Comparison of ENCODE assay signal across 8 cellular contexts in genomic region chr4:40897557-40898203, GRCh38.
DNase-seq lines count a peak whose midpoint lies in the region; ATAC-seq lines count a peak whose summit lies in the region.

No MANE protein-coding gene starts in this region.

- intact Hi-C loops in Right ventricle myocardium inferior (cut with DNase I) (loop anchor here (5.0 kb wide), 2 partner anchors 55 to 160 kb away; no protein-coding TSS in a partner anchor), cardiac septum (cut with DNase I) (loop anchor here (5.0 kb wide), 2 partner anchors 55 to 160 kb away; no protein-coding TSS in a partner anchor)

- H3K27ac Mint-ChIP-seq in activated CD8-positive, alpha-beta T cell treated with anti-CD3 and anti-CD28 coated beads, Interleukin-2, amount 10 ng/mL, durations not matched to agents 7 days and 5 days: peak overlapping the region; percentile 54

- no peaks in the 10 kb centered on the region for H3K9me3 Mint-ChIP-seq in activated CD8-positive, alpha-beta T cell treated with anti-CD3 and anti-CD28 coated beads, Interleukin-2, amount 10 ng/mL, durations not matched to agents 7 days and 5 days (ENCODE audit: insufficient read depth)

- ATAC-seq in Right ventricle myocardium inferior (peak; percentile 47), HG03175 (IDR thresholded peaks at IDR 0.05; ENCODE audit: unreplicated experiment) (peak; percentile 76)
- ATAC-seq in activated CD8-positive, alpha-beta T cell treated with anti-CD3 and anti-CD28 coated beads, Interleukin-2, amount 10 ng/mL, durations not matched to agents 7 days and 5 days: peak; percentile 76

- H3K36me3 ChIP-seq in effector memory CD4-positive, alpha-beta T cell (ENCODE audit: control insufficient read depth, insufficient read depth, low read length): no peaks in the 10 kb centered on the region

- POLR2A ChIA-PET in activated CD8-positive, alpha-beta T cell treated with anti-CD3 and anti-CD28 coated beads, Interleukin-2, amount 10 ng/mL, durations not matched to agents 7 days and 5 days (lab: Charles Lee): no interaction called here

- H3K9me3 ChIP-seq in effector memory CD4-positive, alpha-beta T cell (ENCODE audit: control insufficient read depth, low read length): no peaks in the 10 kb centered on the region

- no peak overlapping the region for H3K4me3 ChIP-seq in effector memory CD4-positive, alpha-beta T cell (ENCODE audit: insufficient read depth, low read depth, low read length, poor library complexity, severe bottlenecking)

- H3K4me3 Mint-ChIP-seq in activated CD8-positive, alpha-beta T cell treated with anti-CD3 and anti-CD28 coated beads, Interleukin-2, amount 10 ng/mL, durations not matched to agents 7 days and 5 days: peak overlapping the region; percentile 58

- H3K27ac ChIP-seq in effector memory CD4-positive, alpha-beta T cell (ENCODE audit: insufficient read depth, low read length, poor library complexity, severe bottlenecking): no peak overlapping the region

- no peaks in the 10 kb centered on the region for H3K36me3 Mint-ChIP-seq in activated CD8-positive, alpha-beta T cell treated with anti-CD3 and anti-CD28 coated beads, Interleukin-2, amount 10 ng/mL, durations not matched to agents 7 days and 5 days (ENCODE audit: low read depth)

- CTCF ChIA-PET in activated CD8-positive, alpha-beta T cell treated with anti-CD3 and anti-CD28 coated beads, Interleukin-2, amount 10 ng/mL, durations not matched to agents 7 days and 5 days (lab: Charles Lee): interaction anchor here (0.6 to 3.1 kb wide), 31 partner anchors 8 to 321 kb away, joined by 3 to 29 read pairs (median 5); no protein-coding TSS in a partner anchor

- peaks cover 2% of the 10 kb centered on the region for H3K27me3 Mint-ChIP-seq in activated CD8-positive, alpha-beta T cell treated with anti-CD3 and anti-CD28 coated beads, Interleukin-2, amount 10 ng/mL, durations not matched to agents 7 days and 5 days (ENCODE audit: low read depth)

- DNase-seq in Right ventricle myocardium inferior (ENCODE audit: missing footprints): peak; percentile 87
- no peak for DNase-seq in cardiac septum (ENCODE audit: low spot score)
- DNase-seq in NCI-H774 (lab: John Stamatoyannopoulos, UW): peak; percentile 45
- peak; percentile 70 for DNase-seq in activated CD8-positive, alpha-beta T cell treated with anti-CD3 and anti-CD28 coated beads, Interleukin-2, amount 10 ng/mL, durations not matched to agents 7 days and 5 days
- DNase-seq in effector memory CD4-positive, alpha-beta T cell: peak in 2 of 3 donors; percentile 12 to 19
- DNase-seq in mesenteric fat pad (ENCODE audit: low spot score): peak; percentile 89
- DNase-seq in stimulated activated CD8-positive, alpha-beta memory T cell treated with anti-CD3 and anti-CD28 coated beads, Interleukin-4, amount 100 ng/mL, for 1 hour (ENCODE audit: low read depth in 2 of 2, low spot score in 1 of 2): peak; percentile 17 to 31

- H3K4me1 ChIP-seq in effector memory CD4-positive, alpha-beta T cell (ENCODE audit: control insufficient read depth, insufficient read depth, low read length, poor library complexity, severe bottlenecking): no peaks in the 10 kb centered on the region

- no peaks in the 10 kb centered on the region for H3K27me3 ChIP-seq in effector memory CD4-positive, alpha-beta T cell (replicated peaks; ENCODE audit: control insufficient read depth, insufficient read depth, low read length, poor library complexity, severe bottlenecking)

- H3K4me1 Mint-ChIP-seq in activated CD8-positive, alpha-beta T cell treated with anti-CD3 and anti-CD28 coated beads, Interleukin-2, amount 10 ng/mL, durations not matched to agents 7 days and 5 days (ENCODE audit: low read depth): peaks cover 9% of the 10 kb centered on the region
